Comparison of ENCODE assay signal across 8 cellular contexts in genomic region chr10:46779571-46779970, GRCh38.
A peak's percentile ranks its signal among the peaks of the same experiment; 100 is the strongest.
DNase-seq lines count a peak whose midpoint lies in the region; ATAC-seq and TF ChIP-seq lines count a peak whose summit lies in the region.
"Not testable (repeated sequence)": the region's sequence is repeated elsewhere in the genome, so short reads cannot be mapped to it uniquely, and the experiment has no call there.

No MANE protein-coding gene starts in this region.

- peak overlapping the region; percentile 84 for H3K9ac ChIP-seq in mesenchymal stem cell (ENCODE audit: low read length)

- H3K23ac ChIP-seq in mesenchymal stem cell (ENCODE audit: low read length in 2 of 2) = not testable (repeated sequence)

- DNase-seq in ELR (ENCODE audit: low read depth) (peak; percentile 14), NCI-H69 (lab: John Stamatoyannopoulos, UW) (peak; percentile 59), adrenal gland (peak in 4 of 7 donors; percentile 16 to 53 (median 30)), left ventricle myocardium superior (peak; percentile 52), sciatic nerve (ENCODE audit: low spot score) (peak; percentile 88), uterus (peak; percentile 62 to 68)
- DNase-seq in mesenchymal stem cell = not testable (repeated sequence)

- H3K27me3 ChIP-seq in adrenal gland; mesenchymal stem cell (ENCODE audit: control insufficient read depth in 1 of 2, insufficient read depth in 1 of 2, low read length in 2 of 2); uterus: not testable (repeated sequence)

- not testable (repeated sequence) for H2BK12ac ChIP-seq in mesenchymal stem cell (ENCODE audit: low read length in 2 of 2)

- not testable (repeated sequence) for H3K4me2 ChIP-seq in mesenchymal stem cell (ENCODE audit: low read length, poor library complexity, severe bottlenecking)

- not testable (repeated sequence) for H2BK15ac ChIP-seq in mesenchymal stem cell (ENCODE audit: low read depth, poor library complexity, severe bottlenecking)

- H3K14ac ChIP-seq in mesenchymal stem cell (ENCODE audit: low read length in 2 of 2) = not testable (repeated sequence)

- H3K9me3 ChIP-seq in adrenal gland (replicated peaks in 1 of 3); mesenchymal stem cell (ENCODE audit: control insufficient read depth, low read length); uterus: not testable (repeated sequence)

- not testable (repeated sequence) for TF ChIP-seq POLR2A in adrenal gland (IDR thresholded peaks at IDR 0.05); uterus (IDR thresholded peaks at IDR 0.05)

- ATAC-seq in esophagus mucosa = peak; percentile 40
- peak; percentile 28 for ATAC-seq in left ventricle myocardium superior
- peak; percentile 92 for ATAC-seq in sciatic nerve

- H4K91ac ChIP-seq in mesenchymal stem cell (ENCODE audit: low read length) = not testable (repeated sequence)

- not testable (repeated sequence) for H2AFZ ChIP-seq in mesenchymal stem cell (ENCODE audit: low read depth, low read length)

- not testable (repeated sequence) for H2BK120ac ChIP-seq in mesenchymal stem cell (ENCODE audit: low read depth, low read length)

- not testable (repeated sequence) for H2AK5ac ChIP-seq in mesenchymal stem cell (ENCODE audit: low read length, severe bottlenecking)

- not testable (repeated sequence) for H3K4me3 ChIP-seq in adrenal gland; mesenchymal stem cell (ENCODE audit: insufficient read depth in 1 of 2, low read depth in 1 of 2, low read length in 2 of 2); uterus

- H3K4ac ChIP-seq in mesenchymal stem cell (ENCODE audit: low read depth in 1 of 2, low read length in 2 of 2) = not testable (repeated sequence)

- not testable (repeated sequence) for H3K79me1 ChIP-seq in mesenchymal stem cell (replicated peaks; ENCODE audit: low read length, poor library complexity, severe bottlenecking)

- TF ChIP-seq CTCF in adrenal gland (IDR thresholded peaks at IDR 0.05); uterus (IDR thresholded peaks at IDR 0.05): not testable (repeated sequence)

- not testable (repeated sequence) for H2BK5ac ChIP-seq in mesenchymal stem cell (ENCODE audit: low read depth, low read length, poor library complexity, severe bottlenecking)

- not testable (repeated sequence) for H3K27ac ChIP-seq in adrenal gland; mesenchymal stem cell (ENCODE audit: low read length, poor library complexity, severe bottlenecking); uterus

- WGBS in adrenal gland, 4 donors = 60 to 82% (median 76%) methylated on average over 9 of the region's 9 CpGs; no CpG with 5 or more reads in 1 of the 4 donors
- WGBS in mesenchymal stem cell = 84% methylated on average over 6 of the region's 9 CpGs

- not testable (repeated sequence) for H4K8ac ChIP-seq in mesenchymal stem cell (ENCODE audit: low read length)

- H3K4me1 ChIP-seq in adrenal gland (replicated peaks in 1 of 2); mesenchymal stem cell (ENCODE audit: control insufficient read depth, insufficient read depth, low read depth, low read length); uterus: not testable (repeated sequence)

- not testable (repeated sequence) for H3K36me3 ChIP-seq in adrenal gland (replicated peaks in 1 of 2); mesenchymal stem cell (ENCODE audit: control insufficient read depth in 1 of 2, insufficient read depth in 2 of 2, low read depth in 1 of 2, low read length in 2 of 2); uterus

- intact Hi-C loops in adrenal gland (cut with DNase I); left ventricle myocardium superior (cut with micrococcal nuclease); sciatic nerve (cut with DNase I); uterus (cut with DNase I; ENCODE audit: low total_unique reads): not testable (repeated sequence)

- not testable (repeated sequence) for H3K18ac ChIP-seq in mesenchymal stem cell (ENCODE audit: low read depth in 1 of 2, low read length in 2 of 2)

Comparison
In these comparisons a context has a peak if more than half of its experiments do, and no peak if none do; other contexts are left out.
1. ATAC-seq: peak in every context shown above with its lines; median percentile 92 in sciatic nerve; 40 in esophagus mucosa; 28 in left ventricle myocardium superior.